ENCODE assay signal across 8 cellular contexts in genomic region chr6:153511896-153512496, GRCh38.
A peak's percentile ranks its signal among the peaks of the same experiment; 100 is the strongest.
DNase-seq lines count a peak whose midpoint lies in the region; ATAC-seq, FAIRE-seq and TF ChIP-seq lines count a peak whose summit lies in the region.

No MANE protein-coding gene starts in this region.

- no peak overlapping the region for H3K4me3 ChIP-seq in gastrocnemius medialis

- H3K27ac ChIP-seq in gastrocnemius medialis, result no peak overlapping the region

- TF ChIP-seq POLR2A in gastrocnemius medialis (IDR thresholded peaks at IDR 0.05), result no peak

- H3K4me1 ChIP-seq in gastrocnemius medialis, result no peaks in the 10 kb centered on the region

- no peaks in the 10 kb centered on the region for H3K36me3 ChIP-seq in gastrocnemius medialis

- FAIRE-seq in HTR-8/SVneo (lab: Jason Lieb, UNC), result no peak

- intact Hi-C loops in gastrocnemius medialis (cut with DNase I; ENCODE audit: low total_unique reads), result loop anchor here (5.0 kb wide), 1 partner anchor 480 kb away; no protein-coding TSS in a partner anchor

- in situ Hi-C loops in gastrocnemius medialis (cut with MboI; ENCODE audit: low sequenced_read_pairs in 4 of 4), result loop anchor here in 2 of 4 donors (10.0 to 25.0 kb wide), 2 partner anchors 475 to 477 kb away; no protein-coding TSS in a partner anchor

- ATAC-seq in GM21723 (IDR thresholded peaks at IDR 0.05; ENCODE audit: unreplicated experiment) (peak; percentile 84), gastrocnemius medialis (no peak)

- H3K9me3 ChIP-seq in gastrocnemius medialis, result no peaks in the 10 kb centered on the region

- peak; percentile 31 for DNase-seq in NCI-H2171 treated with DMSO at 0.1 percent for 48 hours (lab: John Stamatoyannopoulos, UW)
- DNase-seq in NCI-H2171 (lab: John Stamatoyannopoulos, UW), result no peak
- DNase-seq in HTR-8/SVneo (ENCODE audit: insufficient read length, low spot score), result peak; percentile 8
- peak; percentile 4 to 40 for DNase-seq in SW 1271 (lab: John Stamatoyannopoulos, UW)
- DNase-seq in foreskin melanocyte, result peak; percentile 40
- DNase-seq in gastrocnemius medialis, result no peak
- DNase-seq in stimulated activated CD4-positive, alpha-beta T cell treated with anti-CD3 and anti-CD28 coated beads, Interleukin-4, amount 100 ng/mL, for 4 hours, result no peak

- peak in 3 of 5 experiments; percentile 26 to 47 (median 37) for TF ChIP-seq CTCF in gastrocnemius medialis (IDR thresholded peaks at IDR 0.05 in 4 of 5, conservative IDR thresholded peaks at IDR 0.05 in 1 of 5)

- H3K27me3 ChIP-seq in gastrocnemius medialis, result no peaks in the 10 kb centered on the region

Comparison
In these comparisons a context has a peak if more than half of its experiments do, and no peak if none do; other contexts are left out.
1. DNase-seq: peak in NCI-H2171 treated with DMSO at 0.1 percent for 48 hours (single experiment), HTR-8/SVneo (single experiment), SW 1271 (2 of 2) and foreskin melanocyte (single experiment); none in NCI-H2171 (single experiment), gastrocnemius medialis (0 of 2) and stimulated activated CD4-positive, alpha-beta T cell treated with anti-CD3 and anti-CD28 coated beads, Interleukin-4, amount 100 ng/mL, for 4 hours (0 of 2).